ENCODE assay signal across 1 cellular context in the genomic region with DNA sequence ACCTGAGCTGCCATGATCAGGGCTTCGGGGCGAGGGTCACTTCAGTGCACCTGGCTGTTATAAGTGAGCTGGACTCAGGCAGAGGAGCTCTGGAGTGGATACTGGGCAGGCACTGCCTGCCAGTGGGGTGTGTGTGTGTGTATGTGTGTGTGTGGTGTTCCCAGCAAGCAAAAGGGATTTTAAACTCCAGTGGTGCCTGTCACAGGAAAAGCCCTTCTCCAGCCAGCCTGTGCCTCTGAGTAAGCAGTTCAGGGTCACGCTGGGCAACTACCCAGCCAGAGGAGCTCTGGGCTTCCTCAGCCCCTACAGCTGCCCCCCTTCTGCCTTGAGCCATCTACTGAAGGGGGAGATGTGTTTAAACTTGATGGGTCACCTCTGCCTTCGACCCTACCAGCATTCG.
TF ChIP-seq lines count a peak whose summit lies in the region.

No MANE protein-coding gene starts in this region.

TF ChIP-seq in H1, 55 proteins besides CTCF, POLR2A, EP300 and RAD21 (continued from another document):
- no peak for TF ChIP-seq TAF7 (optimal IDR thresholded peaks at IDR 0.05; ENCODE audit: borderline replicate concordance, low read depth, low read length)
- TF ChIP-seq, protein P1, sequence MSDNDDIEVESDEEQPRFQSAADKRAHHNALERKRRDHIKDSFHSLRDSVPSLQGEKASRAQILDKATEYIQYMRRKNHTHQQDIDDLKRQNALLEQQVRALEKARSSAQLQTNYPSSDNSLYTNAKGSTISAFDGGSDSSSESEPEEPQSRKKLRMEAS (IDR thresholded peaks at IDR 0.05) = no peak
- no peak for TF ChIP-seq KDM4A (IDR thresholded peaks at IDR 0.05; ENCODE audit: low read depth, low read length, severe bottlenecking)
- no peak for TF ChIP-seq SIN3A (conservative IDR thresholded peaks at IDR 0.05 in 1 of 2, IDR thresholded peaks at IDR 0.05 in 1 of 2; ENCODE audit: low read depth in 1 of 2, low read length in 2 of 2)
- TF ChIP-seq NANOG (IDR thresholded peaks at IDR 0.05; ENCODE audit: insufficient read depth, low read depth, low read length, poor library complexity, severe bottlenecking) = no peak
- TF ChIP-seq MAFK (IDR thresholded peaks at IDR 0.05; ENCODE audit: low read depth, low read length) = no peak
- TF ChIP-seq HDAC6 (IDR thresholded peaks at IDR 0.05; ENCODE audit: low read depth, low read length) = no peak
- TF ChIP-seq BRCA1 (IDR thresholded peaks at IDR 0.05; ENCODE audit: low read depth, low read length) = no peak
- TF ChIP-seq TCF12 (IDR thresholded peaks at IDR 0.05; ENCODE audit: low read depth, low read length) = no peak
- no peak for TF ChIP-seq CHD2 (IDR thresholded peaks at IDR 0.05; ENCODE audit: low read length)
- no peak for TF ChIP-seq CBX8 (IDR thresholded peaks at IDR 0.05; ENCODE audit: borderline replicate concordance, low read depth, low read length)
- TF ChIP-seq, protein P2, sequence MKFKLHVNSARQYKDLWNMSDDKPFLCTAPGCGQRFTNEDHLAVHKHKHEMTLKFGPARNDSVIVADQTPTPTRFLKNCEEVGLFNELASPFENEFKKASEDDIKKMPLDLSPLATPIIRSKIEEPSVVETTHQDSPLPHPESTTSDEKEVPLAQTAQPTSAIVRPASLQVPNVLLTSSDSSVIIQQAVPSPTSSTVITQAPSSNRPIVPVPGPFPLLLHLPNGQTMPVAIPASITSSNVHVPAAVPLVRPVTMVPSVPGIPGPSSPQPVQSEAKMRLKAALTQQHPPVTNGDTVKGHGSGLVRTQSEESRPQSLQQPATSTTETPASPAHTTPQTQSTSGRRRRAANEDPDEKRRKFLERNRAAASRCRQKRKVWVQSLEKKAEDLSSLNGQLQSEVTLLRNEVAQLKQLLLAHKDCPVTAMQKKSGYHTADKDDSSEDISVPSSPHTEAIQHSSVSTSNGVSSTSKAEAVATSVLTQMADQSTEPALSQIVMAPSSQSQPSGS (IDR thresholded peaks at IDR 0.05; ENCODE audit: low read length) = no peak
- no peak for TF ChIP-seq JUN (IDR thresholded peaks at IDR 0.05; ENCODE audit: low read depth, low read length)
- TF ChIP-seq EGR1 (IDR thresholded peaks at IDR 0.05; ENCODE audit: borderline replicate concordance, low read depth, low read length) = no peak
